ENCODE assay signal across 1 cellular context in genomic region chr2:183078467-183079334, GRCh38.
TF ChIP-seq lines count a peak whose summit lies in the region.

Gene DUSP19 (plus strand): TSS chr2:183078747. CDS start chr2:183078934, 187 bp downstream.

TF ChIP-seq in GM23338, 12 proteins besides CTCF, POLR2A, EP300 and RAD21 (continued from another document):
- TF ChIP-seq ZNF462 (CRISPR knock-in tag; IDR thresholded peaks at IDR 0.05): no peak
- TF ChIP-seq JUNB (IDR thresholded peaks at IDR 0.05; ENCODE audit: unreplicated experiment): no peak
- no peak for TF ChIP-seq ZNF114 (CRISPR knock-in tag; IDR thresholded peaks at IDR 0.05)
- TF ChIP-seq, protein P1, sequence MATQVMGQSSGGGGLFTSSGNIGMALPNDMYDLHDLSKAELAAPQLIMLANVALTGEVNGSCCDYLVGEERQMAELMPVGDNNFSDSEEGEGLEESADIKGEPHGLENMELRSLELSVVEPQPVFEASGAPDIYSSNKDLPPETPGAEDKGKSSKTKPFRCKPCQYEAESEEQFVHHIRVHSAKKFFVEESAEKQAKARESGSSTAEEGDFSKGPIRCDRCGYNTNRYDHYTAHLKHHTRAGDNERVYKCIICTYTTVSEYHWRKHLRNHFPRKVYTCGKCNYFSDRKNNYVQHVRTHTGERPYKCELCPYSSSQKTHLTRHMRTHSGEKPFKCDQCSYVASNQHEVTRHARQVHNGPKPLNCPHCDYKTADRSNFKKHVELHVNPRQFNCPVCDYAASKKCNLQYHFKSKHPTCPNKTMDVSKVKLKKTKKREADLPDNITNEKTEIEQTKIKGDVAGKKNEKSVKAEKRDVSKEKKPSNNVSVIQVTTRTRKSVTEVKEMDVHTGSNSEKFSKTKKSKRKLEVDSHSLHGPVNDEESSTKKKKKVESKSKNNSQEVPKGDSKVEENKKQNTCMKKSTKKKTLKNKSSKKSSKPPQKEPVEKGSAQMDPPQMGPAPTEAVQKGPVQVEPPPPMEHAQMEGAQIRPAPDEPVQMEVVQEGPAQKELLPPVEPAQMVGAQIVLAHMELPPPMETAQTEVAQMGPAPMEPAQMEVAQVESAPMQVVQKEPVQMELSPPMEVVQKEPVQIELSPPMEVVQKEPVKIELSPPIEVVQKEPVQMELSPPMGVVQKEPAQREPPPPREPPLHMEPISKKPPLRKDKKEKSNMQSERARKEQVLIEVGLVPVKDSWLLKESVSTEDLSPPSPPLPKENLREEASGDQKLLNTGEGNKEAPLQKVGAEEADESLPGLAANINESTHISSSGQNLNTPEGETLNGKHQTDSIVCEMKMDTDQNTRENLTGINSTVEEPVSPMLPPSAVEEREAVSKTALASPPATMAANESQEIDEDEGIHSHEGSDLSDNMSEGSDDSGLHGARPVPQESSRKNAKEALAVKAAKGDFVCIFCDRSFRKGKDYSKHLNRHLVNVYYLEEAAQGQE (IDR thresholded peaks at IDR 0.05; ENCODE audit: unreplicated experiment): no peak
- TF ChIP-seq EZH2 (IDR thresholded peaks at IDR 0.05; ENCODE audit: low read depth, unreplicated experiment): no peak
- no peak for TF ChIP-seq EZH2phosphoT487 (IDR thresholded peaks at IDR 0.05; ENCODE audit: unreplicated experiment)
- 0 out of 2 replicates have a peak, but pooled peaks have one; percentile 25 for TF ChIP-seq NANOG (IDR thresholded peaks at IDR 0.05; ENCODE audit: borderline replicate concordance)
- TF ChIP-seq CREB1 (CRISPR knock-in tag; IDR thresholded peaks at IDR 0.05; ENCODE audit: low read depth): no peak
- peak; percentile 88 for TF ChIP-seq POLR2AphosphoS5 (IDR thresholded peaks at IDR 0.05; ENCODE audit: low read depth)
